In the genomic region with DNA sequence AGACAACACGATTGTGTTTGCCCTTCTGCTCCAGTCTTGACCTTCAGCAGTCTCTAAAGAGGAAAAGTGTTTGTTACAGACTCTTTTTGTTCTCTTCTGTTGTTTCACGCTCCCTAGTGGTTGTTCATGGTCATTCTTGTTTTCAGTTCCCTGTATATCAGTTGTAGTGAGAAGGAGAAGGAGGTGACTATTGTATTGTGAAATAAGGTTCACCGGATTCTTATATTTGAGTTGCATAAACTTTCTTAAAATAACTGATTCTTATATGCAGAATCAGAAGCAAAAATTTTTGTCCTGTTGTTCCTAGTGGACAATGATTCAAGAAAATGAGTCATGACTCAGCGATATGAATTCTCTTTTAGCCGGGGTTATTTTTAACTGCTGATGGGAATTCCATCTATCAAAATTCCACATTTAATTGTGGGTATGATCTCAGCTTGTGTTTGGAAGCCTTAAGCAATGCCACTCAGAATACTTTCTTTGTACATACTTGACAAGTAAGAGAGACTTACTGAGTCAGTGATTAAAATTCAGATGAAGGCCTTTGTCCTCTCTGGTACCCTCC, we compare ENCODE assay signal across 8 cellular contexts.
DNase-seq lines count a peak whose midpoint lies in the region; ATAC-seq and TF ChIP-seq lines count a peak whose summit lies in the region.

No MANE protein-coding gene starts in this region.

- peak; percentile 31; the same call in 1 of the 2 replicates for TF ChIP-seq RAD21 in IMR-90 (IDR thresholded peaks at IDR 0.05; ENCODE audit: low read length)

- H3K4me3 Mint-ChIP-seq in CD4-positive, alpha-beta T cell, result no peak overlapping the region
- no peak overlapping the region for H3K4me3 Mint-ChIP-seq in T-cell

- peak overlapping the region; percentile 16 for H3K14ac ChIP-seq in IMR-90 (replicated peaks; ENCODE audit: low read depth, low read length)

- H3K9me3 Mint-ChIP-seq in CD4-positive, alpha-beta T cell, result no peaks in the 10 kb centered on the region
- no peaks in the 10 kb centered on the region for H3K9me3 Mint-ChIP-seq in T-cell

- peaks cover 4% of the 10 kb centered on the region for H3K27me3 Mint-ChIP-seq in CD4-positive, alpha-beta T cell
- H3K27me3 Mint-ChIP-seq in T-cell, result peaks cover 0 to 14% of the 10 kb centered on the region in 2 donors

- peaks cover 8% of the 10 kb centered on the region; the same call in 1 of the 2 replicates for H3K9me1 ChIP-seq in IMR-90 (ENCODE audit: insufficient read depth, low read length)

- peaks cover 11 to 28% of the 10 kb centered on the region in 2 experiments; a peak in 3 of 4 replicates for H3K79me1 ChIP-seq in IMR-90 (ENCODE audit: low read depth in 1 of 2, low read length in 2 of 2)

- POLR2A ChIA-PET in IMR-90 (lab: Charles Lee; ENCODE audit: unreplicated experiment), result interaction anchor here (0.6 kb wide), 1 partner anchor 117 kb away, joined by 4 read pairs; no protein-coding TSS in a partner anchor
- POLR2A ChIA-PET in CD4-positive, alpha-beta T cell (lab: Charles Lee), result no interaction called here
- POLR2A ChIA-PET in T-cell (lab: Charles Lee), result no interaction called here

- no peaks in the 10 kb centered on the region for H3K9me3 ChIP-seq in IMR-90 (ENCODE audit: control insufficient read depth, insufficient read depth, low read length)
- no peaks in the 10 kb centered on the region for H3K9me3 ChIP-seq in adrenal gland (replicated peaks in 1 of 3)
- no peaks in the 10 kb centered on the region for H3K9me3 ChIP-seq in smooth muscle cell (replicated peaks; ENCODE audit: low read depth)
- H3K9me3 ChIP-seq in CD4-positive, alpha-beta T cell (ENCODE audit: control insufficient read depth, low read length), result no peaks in the 10 kb centered on the region

- peak overlapping the region; percentile 96 for H3K18ac ChIP-seq in IMR-90 (ENCODE audit: low read depth, low read length)

- ATAC-seq in IMR-90 (ENCODE audit: low read depth) (peak; percentile 62), T-cell (replicated peaks in 1 of 4) (no peak)
- ATAC-seq in CD4-positive, alpha-beta T cell (ENCODE audit: poor library complexity), result no peak

- H3K27me3 ChIP-seq in IMR-90 (ENCODE audit: control insufficient read depth, insufficient read depth, low read length) (no peaks in the 10 kb centered on the region), adrenal gland (no peaks in the 10 kb centered on the region), smooth muscle cell (ENCODE audit: low read depth) (no peaks in the 10 kb centered on the region)
- no peaks in the 10 kb centered on the region for H3K27me3 ChIP-seq in CD4-positive, alpha-beta T cell (ENCODE audit: control insufficient read depth, insufficient read depth, low read length)

- H3K36me3 Mint-ChIP-seq in CD4-positive, alpha-beta T cell (ENCODE audit: low read depth), result no peaks in the 10 kb centered on the region
- no peaks in the 10 kb centered on the region for H3K36me3 Mint-ChIP-seq in T-cell

- CTCF ChIA-PET in IMR-90 (lab: Yijun Ruan, JAX) (interaction anchor here (1.4 kb wide), 1 partner anchor 156 kb away, joined by 4 read pairs; no protein-coding TSS in a partner anchor), T-cell (lab: Charles Lee) (no interaction called here)
- CTCF ChIA-PET in CD4-positive, alpha-beta T cell (lab: Charles Lee), result no interaction called here

- H2AK5ac ChIP-seq in IMR-90 (ENCODE audit: low read depth, low read length), result no peak overlapping the region

- dilution Hi-C loops in IMR-90 (cut with HindIII; ENCODE audit: low sequenced_read_pairs, unreplicated experiment), result no loop called here

- peak overlapping the region; percentile 30 for H2BK20ac ChIP-seq in IMR-90 (ENCODE audit: low read depth, low read length)

- H4K91ac ChIP-seq in IMR-90 (ENCODE audit: insufficient read depth, low read depth, low read length), result no peak overlapping the region

- H3K4me3 ChIP-seq in IMR-90 (ENCODE audit: insufficient read depth, low read depth, low read length), result no peak overlapping the region; the same call in 1 of the 2 replicates
- no peak overlapping the region for H3K4me3 ChIP-seq in adrenal gland
- H3K4me3 ChIP-seq in smooth muscle cell, result no peak overlapping the region

- peaks cover 23% of the 10 kb centered on the region for H3K79me2 ChIP-seq in smooth muscle cell (ENCODE audit: low read depth)

- no peak for TF ChIP-seq POLR2A in IMR-90 (IDR thresholded peaks at IDR 0.05; ENCODE audit: low read depth, low read length)
- no peak for TF ChIP-seq POLR2A in adrenal gland (IDR thresholded peaks at IDR 0.05)

- peak overlapping the region; percentile 58; the same call in 1 of the 2 replicates for H3K23ac ChIP-seq in IMR-90 (ENCODE audit: low read depth, low read length)

- H3K4me1 ChIP-seq in IMR-90 (ENCODE audit: control insufficient read depth, insufficient read depth, low read length) (peaks cover 7% of the 10 kb centered on the region), adrenal gland (replicated peaks in 1 of 2) (peaks cover 5 to 16% of the 10 kb centered on the region in 2 donors), smooth muscle cell (ENCODE audit: low read depth) (peaks cover 38% of the 10 kb centered on the region)

- H4K20me1 ChIP-seq in IMR-90 (ENCODE audit: insufficient read depth, low read length) (no peaks in the 10 kb centered on the region), smooth muscle cell (ENCODE audit: low read depth) (no peaks in the 10 kb centered on the region)

- H3K4me2 ChIP-seq in IMR-90 (ENCODE audit: low read depth, low read length), result peak overlapping the region; percentile 94
- peak overlapping the region; percentile 46 for H3K4me2 ChIP-seq in smooth muscle cell

- intact Hi-C loops in IMR-90 (cut with micrococcal nuclease), result no loop called here
- intact Hi-C loops in adrenal gland (cut with DNase I), result no loop called here
- intact Hi-C loops in CD4-positive, alpha-beta T cell (cut with DNase I, micrococcal nuclease), result no loop called here

- DNase-seq in GM13976 (ENCODE audit: low spot score) (peak; percentile 11), IMR-90 (peak; percentile 92), adrenal gland (peak in 1 of 7 donors; percentile 11), hepatic stellate cell (ENCODE audit: low spot score) (peak; percentile 51), smooth muscle cell (lab: John Stamatoyannopoulos, UW; ENCODE audit: unreplicated experiment) (no peak), NCI-H446 (lab: John Stamatoyannopoulos, UW) (no peak), T-cell (no peak)
- no peak for DNase-seq in CD4-positive, alpha-beta T cell

- H2BK120ac ChIP-seq in IMR-90 (ENCODE audit: low read depth, low read length), result peak overlapping the region; percentile 45

- in situ Hi-C loops in GM13976 (cut with MboI; ENCODE audit: low sequenced_read_pairs, unreplicated experiment), result no loop called here
- in situ Hi-C loops in IMR-90 (cut with MboI; ENCODE audit: low sequenced_read_pairs), result no loop called here

- H3K4me1 Mint-ChIP-seq in CD4-positive, alpha-beta T cell (ENCODE audit: low read depth), result no peaks in the 10 kb centered on the region
- H3K4me1 Mint-ChIP-seq in T-cell, result no peaks in the 10 kb centered on the region

- no peak overlapping the region for H2AK9ac ChIP-seq in IMR-90 (replicated peaks; ENCODE audit: low read depth, low read length, poor library complexity)

- no peak overlapping the region for H3K9ac ChIP-seq in IMR-90 (ENCODE audit: low read depth, low read length)
- no peak overlapping the region for H3K9ac ChIP-seq in smooth muscle cell (ENCODE audit: low read depth)

- H4K5ac ChIP-seq in IMR-90 (ENCODE audit: low read depth, low read length), result peak overlapping the region; percentile 64; the same call in 1 of the 2 replicates

- no peak overlapping the region; the same call in 2 of the 3 replicates for H2BK15ac ChIP-seq in IMR-90 (ENCODE audit: low read depth, low read length)

- BruUV-seq in IMR-90 (replicated peaks; lab: Mats Ljungman, UMichigan), result no TSS peak

- H3K27ac ChIP-seq in IMR-90 (ENCODE audit: insufficient read depth, low read length), result peak overlapping the region; percentile 53; the same call in 1 of the 2 replicates
- peak overlapping the region in 4 of 5 donors; percentile 43 to 63 (median 54) for H3K27ac ChIP-seq in adrenal gland
- H3K27ac ChIP-seq in smooth muscle cell (ENCODE audit: low read depth), result peak overlapping the region; percentile 65
- H3K27ac ChIP-seq in CD4-positive, alpha-beta T cell (ENCODE audit: low read depth, low read length), result no peak overlapping the region

- TF ChIP-seq CTCF in GM13976 (IDR thresholded peaks at IDR 0.05; ENCODE audit: borderline replicate concordance, control extremely low read depth, extremely low read depth, insufficient read depth, missing control alignments), result no peak
- peak; percentile 56 for TF ChIP-seq CTCF in IMR-90 (conservative IDR thresholded peaks at IDR 0.05; ENCODE audit: low read depth, low read length)
- TF ChIP-seq CTCF in adrenal gland (IDR thresholded peaks at IDR 0.05), result peak; percentile 35 to 64 (median 50)
- peak; percentile 43 for TF ChIP-seq CTCF in smooth muscle cell (IDR thresholded peaks at IDR 0.05; ENCODE audit: borderline replicate concordance, insufficient read depth, poor library complexity, severe bottlenecking)
- no peak for TF ChIP-seq CTCF in CD4-positive, alpha-beta T cell (IDR thresholded peaks at IDR 0.05)

- no CpG with 5 or more reads among the region's 5 CpGs for WGBS in IMR-90 (ENCODE audit: extremely low coverage in 2 of 2, insufficient read length in 1 of 2), 2 experiments
- WGBS in adrenal gland, 4 donors, result 9 to 16% (median 13%) methylated on average over 5 of the region's 5 CpGs
- WGBS in smooth muscle cell (ENCODE audit: low lambda C conversion rate), result 16% methylated on average over 5 of the region's 5 CpGs

- H3K27ac Mint-ChIP-seq in CD4-positive, alpha-beta T cell, result no peak overlapping the region
- H3K27ac Mint-ChIP-seq in T-cell, result no peak overlapping the region

- H2BK5ac ChIP-seq in IMR-90 (ENCODE audit: low read depth, low read length, poor library complexity, severe bottlenecking), result peak overlapping the region; percentile 76

- peak overlapping the region in 1 of 2 experiments; percentile 31; a peak in 1 of 4 replicates for H4K8ac ChIP-seq in IMR-90 (ENCODE audit: low read depth in 2 of 2, low read length in 2 of 2)

- no peak overlapping the region for H2AFZ ChIP-seq in IMR-90 (replicated peaks; ENCODE audit: low read length, poor library complexity)
- no peak overlapping the region for H2AFZ ChIP-seq in smooth muscle cell (ENCODE audit: low read depth)

- no peaks in the 10 kb centered on the region for H3F3A ChIP-seq in smooth muscle cell (ENCODE audit: low read depth)

- H3K56ac ChIP-seq in IMR-90 (ENCODE audit: extremely low read depth, insufficient read depth, low read length), result no peak overlapping the region; the same call in 1 of the 2 replicates

- H3K36me3 ChIP-seq in IMR-90 (ENCODE audit: control insufficient read depth, insufficient read depth, low read length) (no peaks in the 10 kb centered on the region), adrenal gland (replicated peaks in 1 of 2) (no peaks in the 10 kb centered on the region), smooth muscle cell (ENCODE audit: low read depth) (no peaks in the 10 kb centered on the region)

- peak overlapping the region; percentile 23; the same call in 1 of the 2 replicates for H3K4ac ChIP-seq in IMR-90 (ENCODE audit: low read depth, low read length)

TF ChIP-seq in IMR-90, 13 proteins besides CTCF, POLR2A, EP300 and RAD21 (continues in another document):
- TF ChIP-seq RCOR1 (IDR thresholded peaks at IDR 0.05; ENCODE audit: insufficient replicate concordance, low read length) (no peak), NFE2L2 (IDR thresholded peaks at IDR 0.05; ENCODE audit: low read depth, low read length) (peak; percentile 95), CHD1 (IDR thresholded peaks at IDR 0.05; ENCODE audit: low read depth, low read length) (no peak)

Comparison
In these comparisons a context has a peak if more than half of its experiments do, and no peak if none do; other contexts are left out.
1. DNase-seq: peak in GM13976 (single experiment), IMR-90 (single experiment) and hepatic stellate cell (single experiment); none in smooth muscle cell (single experiment), CD4-positive, alpha-beta T cell (0 of 10), NCI-H446 (0 of 2) and T-cell (0 of 34).
2. CTCF ChIP-seq: peak in IMR-90 (single experiment), adrenal gland (6 of 6) and smooth muscle cell (single experiment); none in GM13976 (single experiment) and CD4-positive, alpha-beta T cell (single experiment).